34 cellular contexts compared by ENCODE assay signal in the genomic region with DNA sequence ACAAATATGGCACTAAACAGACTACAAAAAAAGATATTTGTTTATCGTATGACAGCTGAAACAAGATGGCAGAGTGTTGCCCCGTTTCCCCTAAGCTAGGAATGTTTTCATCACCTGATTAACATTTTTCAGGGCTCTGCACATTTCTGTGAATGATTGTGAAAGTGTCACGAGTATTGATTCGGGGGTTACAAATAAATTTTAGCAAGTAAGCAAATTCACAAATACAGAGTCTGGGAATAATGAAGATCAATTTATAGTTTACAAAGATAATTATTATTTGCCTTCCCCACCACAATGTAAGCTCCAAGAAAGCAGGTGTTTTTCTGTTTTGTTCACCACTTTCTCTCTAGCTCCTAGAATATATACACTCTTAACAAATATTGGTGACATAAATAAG.
"Had no signal": no experiment of that assay in that cellular context is flagged by ENCODE, and none has a peak within 500 bp of the region (broad histone marks: within the 10 kb centered on the region; RNA-seq: fewer than 3 reads in every experiment).

No MANE protein-coding gene starts in this region.

- H3K36me3 ChIP-seq: adrenal gland, ascending aorta, brain microvascular endothelial cell, breast epithelium, cardiac muscle cell had no signal

- H3K4me1 ChIP-seq: adrenal gland, ascending aorta, body of pancreas, breast epithelium had no signal

- H3K4me3 ChIP-seq: adrenal gland, ascending aorta, body of pancreas, breast epithelium, cardiac muscle cell had no signal

- FAIRE-seq: astrocyte, bronchial epithelial cell had no signal

- ATAC-seq: activated naive CD4-positive, alpha-beta T cell treated with anti-CD3 and anti-CD28 coated beads, Interleukin-2, amount 50 U/mL, for 72 hours; activated naive CD8-positive, alpha-beta T cell treated with anti-CD3 and anti-CD28 coated beads, Interleukin-2, amount 50 U/mL, for 24 hours; activated T-cell treated with anti-CD3 and anti-CD28 coated beads, Interleukin-2, amount 50 U/mL, for 4 hours; activated T-cell treated with anti-CD3 and anti-CD28 coated beads, Interleukin-2, amount 50 U/mL, for 72 hours; activated T-helper 17 cell treated with anti-CD3 and anti-CD28 coated beads, Interleukin-2, amount 50 U/mL, for 72 hours; body of pancreas had no signal

- H3K27me3 ChIP-seq: ascending aorta, body of pancreas, brain microvascular endothelial cell, breast epithelium, cardiac muscle cell had no signal

- DNase-seq: activated effector memory CD4-positive, alpha-beta T cell treated with anti-CD3 and anti-CD28 coated beads, Interleukin-2, amount 50 U/mL, for 16 hours; activated effector memory CD4-positive, alpha-beta T cell treated with Interleukin-2 at 50 U/mL for 16 hours; activated gamma-delta T cell; activated gamma-delta T cell treated with Interleukin-2 at 50 U/mL for 16 hours; activated naive CD4-positive, alpha-beta T cell; activated naive CD4-positive, alpha-beta T cell treated with anti-CD3 and anti-CD28 coated beads for 36 hours; activated naive CD4-positive, alpha-beta T cell treated with anti-CD3 and anti-CD28 coated beads, Interleukin-2, amount 10 ng/mL, durations not matched to agents 7 days and 5 days; activated naive CD4-positive, alpha-beta T cell treated with anti-CD3 and anti-CD28 coated beads, Interleukin-2, amount 50 U/mL, for 16 hours; activated naive CD4-positive, alpha-beta T cell treated with Interleukin-2 at 50 U/mL for 16 hours; activated naive CD8-positive, alpha-beta T cell treated with anti-CD3 and anti-CD28 coated beads for 36 hours; activated naive CD8-positive, alpha-beta T cell treated with anti-CD3 and anti-CD28 coated beads, Interleukin-2, amount 10 ng/mL, durations not matched to agents 7 days and 5 days; activated naive CD8-positive, alpha-beta T cell treated with anti-CD3 and anti-CD28 coated beads, Interleukin-2, amount 50 U/mL, for 24 hours; activated T-cell treated with anti-CD3 and anti-CD28 coated beads, Interleukin-2, amount 50 U/mL, for 1 hour; activated T-cell treated with anti-CD3 and anti-CD28 coated beads, Interleukin-2, amount 50 U/mL, for 24 hours; activated T-cell treated with anti-CD3 and anti-CD28 coated beads, Interleukin-2, amount 50 U/mL, for 4 hours; activated T-cell treated with anti-CD3 and anti-CD28 coated beads, Interleukin-2, amount 50 U/mL, for 48 hours; activated T-cell treated with anti-CD3 and anti-CD28 coated beads, Interleukin-2, amount 50 U/mL, for 72 hours; adrenal gland; amniotic stem cell; amygdala; anterior cingulate cortex; aorta; body of pancreas; brain microvascular endothelial cell; caudate nucleus; central memory CD4-positive, alpha-beta T cell; cerebellar nuclear complex had no signal

- H3K9me3 ChIP-seq: adrenal gland, ascending aorta, body of pancreas, breast epithelium had no signal

- H3K27ac ChIP-seq: adrenal gland, ascending aorta, body of pancreas, brain microvascular endothelial cell, breast epithelium, cardiac muscle cell had no signal
